Comparison of ENCODE assay signal across 12 cellular contexts in genomic region chr1:226568077-226568831, GRCh38. TPM values are rescaled to one million over a fixed set of nuclear protein-coding genes. Genes with fewer than 3 reads are reported as not detected.
A peak's percentile ranks its signal among the peaks of the same experiment; 100 is the strongest.
DNase-seq lines count a peak whose midpoint lies in the region; ATAC-seq and TF ChIP-seq lines count a peak whose summit lies in the region.
"Had no signal": no experiment of that assay in that cellular context is flagged by ENCODE, and none has a peak within 500 bp of the region (broad histone marks: within the 10 kb centered on the region; RNA-seq: fewer than 3 reads in every experiment).

No MANE protein-coding gene starts in this region.

- H3K9me3 ChIP-seq in AG04450 (ENCODE audit: control insufficient read depth, insufficient read depth, low read length) (no peaks in the 10 kb centered on the region), lower lobe of right lung (no peaks in the 10 kb centered on the region)
- H3K9me3 ChIP-seq: prostate gland had no signal

- peak in 1 of 2 donors; percentile 57 for ATAC-seq in lower lobe of right lung
- ATAC-seq in GM21526 (IDR thresholded peaks at IDR 0.05; ENCODE audit: low FRiP score, unreplicated experiment): no peak
- no peak for ATAC-seq in HG02852 (IDR thresholded peaks at IDR 0.05; ENCODE audit: unreplicated experiment)

- H3K27ac ChIP-seq in AG04450 (ENCODE audit: low read depth, low read length) (no peak overlapping the region), dorsolateral prefrontal cortex (peak overlapping the region in 29 of 59 donors; percentile 4 to 69 (median 30)), lower lobe of right lung (no peak overlapping the region)

- H3K4me3 ChIP-seq in AG04450 (ENCODE audit: low read depth, low read length): no peak overlapping the region
- no peak overlapping the region for H3K4me3 ChIP-seq in HFF-Myc (replicated peaks; ENCODE audit: low read depth, low read length)
- no peak overlapping the region for H3K4me3 ChIP-seq in dorsolateral prefrontal cortex
- H3K4me3 ChIP-seq in lower lobe of right lung: no peak overlapping the region
- H3K4me3 ChIP-seq: prostate gland had no signal

- no peaks in the 10 kb centered on the region for H3K4me1 ChIP-seq in lower lobe of right lung
- H3K4me1 ChIP-seq: prostate gland had no signal

- POLR2A ChIA-PET in AG04450 (lab: Yijun Ruan, JAX): no interaction called here

- TF ChIP-seq CTCF in AG04450 (IDR thresholded peaks at IDR 0.05; ENCODE audit: low read depth, low read length): peak; percentile 17; the same call in 1 of the 2 replicates
- peak; percentile 47 for TF ChIP-seq CTCF in HFF-Myc (IDR thresholded peaks at IDR 0.05; ENCODE audit: low read depth, low read length, missing control alignments)
- TF ChIP-seq CTCF in dorsolateral prefrontal cortex (IDR thresholded peaks at IDR 0.05 in 54 of 56, conservative IDR thresholded peaks at IDR 0.05 in 2 of 56; ENCODE audit: low read depth in 1 of 56, partially characterized antibody in 56 of 56): peak in 32 of 56 donors; percentile 9 to 46 (median 23)
- peak; percentile 14 for TF ChIP-seq CTCF in lower lobe of right lung (IDR thresholded peaks at IDR 0.05)

- intact Hi-C loops in dorsolateral prefrontal cortex (cut with DNase I) (no loop called here), lower lobe of right lung (cut with DNase I) (no loop called here)

- H3K36me3 ChIP-seq in lower lobe of right lung: no peaks in the 10 kb centered on the region
- H3K36me3 ChIP-seq: prostate gland had no signal

- DNase-seq in AG04450 (ENCODE audit: low read depth, low spot score): no peak
- DNase-seq in HFF-Myc (ENCODE audit: extremely low read depth, low read depth): no peak
- DNase-seq in dorsolateral prefrontal cortex: peak in 3 of 10 donors; percentile 32 to 62 (median 42)
- no peak for DNase-seq in lower lobe of right lung
- DNase-seq in NCI-H2227 treated with DMSO at 0.1 percent for 48 hours (lab: John Stamatoyannopoulos, UW): no peak
- DNase-seq in activated CD4-positive, CD25-positive, alpha-beta regulatory T cell treated with anti-CD3 and anti-CD28 coated beads, Interleukin-2, amount 50 U/mL, for 72 hours: no peak
- DNase-seq: activated CD8-positive, alpha-beta memory T cell treated with anti-CD3 and anti-CD28 coated beads, Interleukin-2, amount 50 U/mL, for 4 hours; GF-D8; NCI-H526 had no signal

- peaks cover 18% of the 10 kb centered on the region for H3K27me3 ChIP-seq in AG04450 (ENCODE audit: control insufficient read depth, insufficient read depth, low read length)
- H3K27me3 ChIP-seq in dorsolateral prefrontal cortex: no peaks in the 10 kb centered on the region
- H3K27me3 ChIP-seq in lower lobe of right lung (ENCODE audit: low read depth): no peaks in the 10 kb centered on the region

- CTCF ChIA-PET in AG04450 (lab: Charles Lee): no interaction called here

RNA-seq across cellular contexts. Expression of gene STUM, which starts 19.7 kb away (rescaled TPM):
- polyA plus RNA-seq in AG04450 (2011; rRNA removed): not detected in 2 replicates
- polyA minus RNA-seq in AG04450 (2011; rRNA and poly(A)+ RNA removed): not detected in 2 replicates
- total RNA-seq in dorsolateral prefrontal cortex (10 to 100 TPM; 10.6 to 64.7 (median 29.9) TPM), lower lobe of right lung (0.83 TPM)
